Comparison of ENCODE assay signal across 14 cellular contexts in the genomic region with DNA sequence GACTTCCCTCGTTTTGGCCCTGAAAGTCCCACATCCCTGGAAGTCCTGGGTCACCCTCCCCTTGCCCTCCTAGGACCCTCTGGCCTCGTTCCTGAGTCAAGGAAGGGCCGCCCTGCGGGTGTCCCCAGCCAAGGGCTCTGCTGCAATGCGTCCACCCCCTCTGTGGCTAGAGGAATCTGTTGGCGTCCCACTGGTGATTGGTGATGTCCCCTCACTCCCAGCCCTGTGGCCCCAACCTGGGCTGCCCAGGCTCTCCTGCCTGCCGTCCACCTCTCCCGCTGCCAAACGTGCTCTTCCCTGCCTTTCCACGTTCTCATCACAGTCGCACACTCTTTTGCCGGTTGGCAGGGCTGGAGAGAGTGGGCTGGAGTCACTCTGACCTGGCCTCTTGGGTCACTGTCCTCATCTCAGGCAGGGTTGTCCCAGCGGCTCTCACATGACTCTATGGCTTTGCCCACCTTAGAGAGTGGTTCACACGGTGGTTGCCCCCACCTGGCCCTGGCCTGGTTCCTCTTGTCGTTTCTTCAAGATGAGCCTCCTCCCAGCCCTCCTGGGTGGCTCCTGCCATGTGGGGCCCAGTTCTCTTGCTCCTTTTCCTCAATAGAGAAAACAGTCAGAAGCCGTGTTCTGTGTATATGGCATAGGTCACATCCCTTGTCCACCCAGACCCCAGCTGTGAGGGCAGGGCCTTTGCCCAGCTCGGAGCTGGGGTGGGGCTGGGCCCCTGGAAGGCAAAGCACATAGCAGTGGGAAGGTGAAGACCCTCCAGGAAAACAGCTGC.
A peak's percentile ranks its signal among the peaks of the same experiment; 100 is the strongest.
DNase-seq lines count a peak whose midpoint lies in the region; ATAC-seq and TF ChIP-seq lines count a peak whose summit lies in the region.
"Had no signal": no experiment of that assay in that cellular context is flagged by ENCODE, and none has a peak within 500 bp of the region (broad histone marks: within the 10 kb centered on the region; RNA-seq: fewer than 3 reads in every experiment).

No MANE protein-coding gene starts in this region.

- no peak overlapping the region for H3K27ac ChIP-seq in right atrium auricular region
- H3K27ac ChIP-seq: foreskin keratinocyte, WERI-Rb-1 had no signal

- ATAC-seq in Right ventricle myocardium superior (ENCODE audit: poor library complexity) (no peak), HG02852 (IDR thresholded peaks at IDR 0.05; ENCODE audit: unreplicated experiment) (no peak)

- no peak overlapping the region for H3K4me3 ChIP-seq in right atrium auricular region

- peak; percentile 58 for DNase-seq in right atrium auricular region (ENCODE audit: low spot score)
- DNase-seq in Right ventricle myocardium superior, result no peak
- peak; percentile 55 for DNase-seq in NAMALWA (ENCODE audit: low spot score)
- no peak for DNase-seq in immature natural killer cell
- DNase-seq in ureter (ENCODE audit: low spot score), result peak; percentile 41
- no peak for DNase-seq in NCI-H345 (lab: John Stamatoyannopoulos, UW)
- DNase-seq in GM10266 (ENCODE audit: extremely low spot score), result no peak
- DNase-seq: foreskin keratinocyte; GOT3; NCI-H2227 treated with DMSO at 0.1 percent for 48 hours; nephron progenitor cell; stimulated activated CD4-positive, alpha-beta T cell treated with anti-CD3 and anti-CD28 coated beads, Interleukin-12 subunit alpha, Interleukin-12 subunit beta, amount 100 ng/mL, for 4 hours; WERI-Rb-1 had no signal

- H3K27me3 Mint-ChIP-seq in immature natural killer cell (ENCODE audit: low read depth in 3 of 3), result peaks cover 1 to 16% (median 3%) of the 10 kb centered on the region in 3 donors

- peak overlapping the region; percentile 61 to 96 (median 84) for H3K4me3 Mint-ChIP-seq in immature natural killer cell

- H3K4me1 Mint-ChIP-seq in immature natural killer cell, result peaks cover 23 to 34% of the 10 kb centered on the region in 2 donors

- H3K36me3 Mint-ChIP-seq in immature natural killer cell, result no peaks in the 10 kb centered on the region

- H3K27ac Mint-ChIP-seq in immature natural killer cell, result peak overlapping the region in 2 of 6 donors; percentile 12 to 24
- H3K27ac Mint-ChIP-seq: nephron progenitor cell had no signal

- no peaks in the 10 kb centered on the region for H3K36me3 ChIP-seq in right atrium auricular region
- H3K36me3 ChIP-seq: WERI-Rb-1 had no signal

- intact Hi-C loops in Right ventricle myocardium superior (cut with DNase I), result no loop called here

- H3K9me3 Mint-ChIP-seq in immature natural killer cell, result peaks cover 0 to 2% (median 0%) of the 10 kb centered on the region in 6 donors
- H3K9me3 Mint-ChIP-seq: nephron progenitor cell had no signal

- no peaks in the 10 kb centered on the region for H3K9me3 ChIP-seq in right atrium auricular region

- H3K4me1 ChIP-seq in right atrium auricular region, result peaks cover 0 to 28% of the 10 kb centered on the region in 2 donors

- TF ChIP-seq CTCF in right atrium auricular region (IDR thresholded peaks at IDR 0.05), result no peak
- no peak for TF ChIP-seq CTCF in GM10266 (IDR thresholded peaks at IDR 0.05; ENCODE audit: control insufficient read depth, insufficient read depth, low read depth, missing control alignments)

- H3K27me3 ChIP-seq in right atrium auricular region, result no peaks in the 10 kb centered on the region
- H3K27me3 ChIP-seq: foreskin keratinocyte had no signal

Comparison
In these comparisons a context has a peak if more than half of its experiments do, and no peak if none do; other contexts are left out.
1. DNase-seq: peak in right atrium auricular region (single experiment), NAMALWA (single experiment) and ureter (single experiment); none in Right ventricle myocardium superior (single experiment), immature natural killer cell (0 of 3), NCI-H345 (single experiment) and GM10266 (single experiment).